ENCODE assay signal across 1 cellular context in genomic region chr7:92134271-92135099, GRCh38.
TF ChIP-seq lines count a peak whose summit lies in the region.

TSS of gene CYP51A1 (minus strand) at chr7:92134477. CDS start at chr7:92134364, 113 bp downstream.

TF ChIP-seq in HepG2, 621 proteins besides CTCF, POLR2A, EP300 and RAD21 (continued from another document and continues in another):
- TF ChIP-seq ZNF275 (CRISPR knock-in tag; IDR thresholded peaks at IDR 0.05; ENCODE audit: borderline replicate concordance) = no peak
- peak; percentile 85 for TF ChIP-seq ELF4 (CRISPR knock-in tag; IDR thresholded peaks at IDR 0.05; ENCODE audit: borderline replicate concordance)
- TF ChIP-seq CEBPG (CRISPR knock-in tag; IDR thresholded peaks at IDR 0.05) = peak; percentile 43; the same call in 1 of the 2 replicates
- TF ChIP-seq ZNF136 (CRISPR knock-in tag; IDR thresholded peaks at IDR 0.05; ENCODE audit: low read depth) = peak; percentile 38; the same call in 1 of the 2 replicates
- TF ChIP-seq MTA3 (CRISPR knock-in tag; IDR thresholded peaks at IDR 0.05) = no peak
- TF ChIP-seq ZNF430 (CRISPR knock-in tag; IDR thresholded peaks at IDR 0.05) = peak; percentile 73; the same call in 1 of the 2 replicates
- TF ChIP-seq PCBP2 (optimal IDR thresholded peaks at IDR 0.05; ENCODE audit: low read depth, low read length, poor library complexity, severe bottlenecking) = no peak
- peak; percentile 37; the same call in 1 of the 2 replicates for TF ChIP-seq ZSCAN5A (CRISPR knock-in tag; IDR thresholded peaks at IDR 0.05; ENCODE audit: borderline replicate concordance)
- no peak for TF ChIP-seq FOXO1 (CRISPR knock-in tag; IDR thresholded peaks at IDR 0.05)
- TF ChIP-seq FOXM1 (CRISPR knock-in tag; IDR thresholded peaks at IDR 0.05) = no peak; the same call in none of the 2 replicates
- TF ChIP-seq ZNF749 (CRISPR knock-in tag; IDR thresholded peaks at IDR 0.05; ENCODE audit: borderline replicate concordance) = no peak; the same call in 1 of the 2 replicates
- TF ChIP-seq ZNF367 (CRISPR knock-in tag; IDR thresholded peaks at IDR 0.05; ENCODE audit: borderline replicate concordance) = peak; percentile 39; the same call in 1 of the 2 replicates
- no peak for TF ChIP-seq TP53 (CRISPR knock-in tag; conservative IDR thresholded peaks at IDR 0.05)
- TF ChIP-seq ZNF775 (CRISPR knock-in tag; IDR thresholded peaks at IDR 0.05; ENCODE audit: borderline replicate concordance) = no peak; the same call in 1 of the 2 replicates
- no peak for TF ChIP-seq HES4 (CRISPR knock-in tag; IDR thresholded peaks at IDR 0.05; ENCODE audit: borderline replicate concordance)
- TF ChIP-seq ZNF761 (CRISPR knock-in tag; conservative IDR thresholded peaks at IDR 0.05) = peak; percentile 96; the same call in 1 of the 2 replicates
- TF ChIP-seq ZNF781 (CRISPR knock-in tag; IDR thresholded peaks at IDR 0.05; ENCODE audit: borderline replicate concordance, not compliant biosample characterization) = peak; percentile 93
- no peak; the same call in 1 of the 2 replicates for TF ChIP-seq NR1H2 (CRISPR knock-in tag; IDR thresholded peaks at IDR 0.05; ENCODE audit: borderline replicate concordance, low read depth)
- TF ChIP-seq FOSL1 (CRISPR knock-in tag; IDR thresholded peaks at IDR 0.05; ENCODE audit: borderline replicate concordance) = peak; percentile 2; the same call in 1 of the 2 replicates
- no peak for TF ChIP-seq MTF2 (CRISPR knock-in tag; IDR thresholded peaks at IDR 0.05; ENCODE audit: borderline replicate concordance)
- no peak; the same call in 1 of the 2 replicates for TF ChIP-seq NR0B2 (CRISPR knock-in tag; IDR thresholded peaks at IDR 0.05)
- 0 out of 2 replicates have a peak, but pooled peaks have one; percentile 48 for TF ChIP-seq HNRNPUL1 (IDR thresholded peaks at IDR 0.05; ENCODE audit: low read depth, low read length)
- peak; percentile 59; the same call in 1 of the 2 replicates for TF ChIP-seq ZNF552 (CRISPR knock-in tag; IDR thresholded peaks at IDR 0.05; ENCODE audit: borderline replicate concordance)
- 0 out of 2 replicates have a peak, but pooled peaks have one; percentile 29 for TF ChIP-seq TIGD3 (CRISPR knock-in tag; IDR thresholded peaks at IDR 0.05; ENCODE audit: borderline replicate concordance)
- peak; percentile 39; the same call in 1 of the 2 replicates for TF ChIP-seq NCOR1 (IDR thresholded peaks at IDR 0.05; ENCODE audit: borderline replicate concordance, low read length)
- TF ChIP-seq ZFP91 (CRISPR knock-in tag; IDR thresholded peaks at IDR 0.05; ENCODE audit: borderline replicate concordance) = peak; percentile 92
- no peak for TF ChIP-seq ZNF530 (CRISPR knock-in tag; IDR thresholded peaks at IDR 0.05; ENCODE audit: low read depth)
- 0 out of 2 replicates have a peak, but pooled peaks have one; percentile 36 for TF ChIP-seq ZNF562 (CRISPR knock-in tag; IDR thresholded peaks at IDR 0.05; ENCODE audit: borderline replicate concordance)
- no peak for TF ChIP-seq ZNF432 (CRISPR knock-in tag; IDR thresholded peaks at IDR 0.05; ENCODE audit: borderline replicate concordance)
- TF ChIP-seq ZNF773 (CRISPR knock-in tag; IDR thresholded peaks at IDR 0.05; ENCODE audit: borderline replicate concordance) = no peak; the same call in 1 of the 2 replicates
- TF ChIP-seq ZNF792 (CRISPR knock-in tag; IDR thresholded peaks at IDR 0.05) = no peak; the same call in 1 of the 2 replicates
- 0 out of 2 replicates have a peak, but pooled peaks have one; percentile 34 for TF ChIP-seq MIXL1 (CRISPR knock-in tag; IDR thresholded peaks at IDR 0.05)
- no peak for TF ChIP-seq THYN1 (CRISPR knock-in tag; IDR thresholded peaks at IDR 0.05; ENCODE audit: borderline replicate concordance, low read depth)
- TF ChIP-seq ZNF281 (CRISPR knock-in tag; IDR thresholded peaks at IDR 0.05; ENCODE audit: borderline replicate concordance) = no peak
- no peak; the same call in 1 of the 2 replicates for TF ChIP-seq ZNF558 (CRISPR knock-in tag; IDR thresholded peaks at IDR 0.05; ENCODE audit: borderline replicate concordance)
- 0 out of 2 replicates have a peak, but pooled peaks have one; percentile 13 for TF ChIP-seq ETV6 (CRISPR knock-in tag; conservative IDR thresholded peaks at IDR 0.05)
- no peak for TF ChIP-seq DDIT3 (CRISPR knock-in tag; IDR thresholded peaks at IDR 0.05)
- TF ChIP-seq MYNN (CRISPR knock-in tag; IDR thresholded peaks at IDR 0.05; ENCODE audit: low read depth) = no peak
- TF ChIP-seq ZNF674 (CRISPR knock-in tag; IDR thresholded peaks at IDR 0.05; ENCODE audit: low read depth) = no peak
- TF ChIP-seq ZNF230 (CRISPR knock-in tag; IDR thresholded peaks at IDR 0.05) = peak; percentile 95; the same call in 1 of the 2 replicates
- TF ChIP-seq POGZ (CRISPR knock-in tag; IDR thresholded peaks at IDR 0.05) = peak; percentile 95
- no peak; the same call in 1 of the 2 replicates for TF ChIP-seq NFATC3 (CRISPR knock-in tag; IDR thresholded peaks at IDR 0.05)
- TF ChIP-seq ZBTB10 (CRISPR knock-in tag; IDR thresholded peaks at IDR 0.05; ENCODE audit: borderline replicate concordance) = peak; percentile 56; the same call in 1 of the 2 replicates
- TF ChIP-seq ZNF841 (CRISPR knock-in tag; IDR thresholded peaks at IDR 0.05; ENCODE audit: borderline replicate concordance) = no peak
- no peak for TF ChIP-seq ADNP (CRISPR knock-in tag; IDR thresholded peaks at IDR 0.05)
- peak; percentile 94; the same call in 1 of the 2 replicates for TF ChIP-seq CREBL2 (CRISPR knock-in tag; IDR thresholded peaks at IDR 0.05; ENCODE audit: borderline replicate concordance)
- peak; percentile 37; the same call in 1 of the 2 replicates for TF ChIP-seq SOX5 (CRISPR knock-in tag; IDR thresholded peaks at IDR 0.05; ENCODE audit: borderline replicate concordance)
- TF ChIP-seq ZKSCAN5 (CRISPR knock-in tag; IDR thresholded peaks at IDR 0.05) = peak; percentile 54; the same call in 1 of the 2 replicates
- no peak for TF ChIP-seq ZNF790 (CRISPR knock-in tag; IDR thresholded peaks at IDR 0.05; ENCODE audit: borderline replicate concordance)
- peak; percentile 69 for TF ChIP-seq ETV5 (CRISPR knock-in tag; IDR thresholded peaks at IDR 0.05; ENCODE audit: borderline replicate concordance)
- TF ChIP-seq ZNF713 (CRISPR knock-in tag; IDR thresholded peaks at IDR 0.05) = no peak
- TF ChIP-seq ATF5 (CRISPR knock-in tag; IDR thresholded peaks at IDR 0.05; ENCODE audit: low read depth) = no peak
- TF ChIP-seq BCL3 (CRISPR knock-in tag; IDR thresholded peaks at IDR 0.05) = peak; percentile 82
- TF ChIP-seq ZNF292 (CRISPR knock-in tag; IDR thresholded peaks at IDR 0.05; ENCODE audit: borderline replicate concordance, low read depth) = no peak; the same call in 1 of the 2 replicates
